2 cellular contexts compared by ENCODE assay signal in the genomic region with DNA sequence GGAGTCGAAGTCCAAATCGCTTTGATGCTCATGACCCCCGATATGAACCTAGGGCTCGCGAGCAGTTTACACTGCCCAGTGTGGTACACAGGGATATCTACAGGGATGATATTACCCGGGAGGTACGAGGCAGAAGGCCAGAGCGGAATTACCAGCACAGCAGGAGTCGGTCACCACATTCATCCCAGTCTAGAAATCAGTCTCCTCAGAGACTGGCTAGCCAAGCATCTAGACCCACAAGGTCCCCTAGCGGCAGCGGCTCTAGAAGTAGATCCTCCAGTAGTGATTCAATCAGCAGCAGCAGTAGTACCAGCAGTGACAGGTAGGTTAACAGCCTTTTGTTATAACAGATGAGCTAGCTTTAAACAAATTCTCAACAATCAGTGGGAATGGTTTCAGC.
TF ChIP-seq lines count a peak whose summit lies in the region.

No MANE protein-coding gene starts in this region.

TF ChIP-seq in HEK293, 187 proteins besides CTCF, POLR2A, EP300 and RAD21 (continued from another document and continues in another):
- TF ChIP-seq, protein P1, sequence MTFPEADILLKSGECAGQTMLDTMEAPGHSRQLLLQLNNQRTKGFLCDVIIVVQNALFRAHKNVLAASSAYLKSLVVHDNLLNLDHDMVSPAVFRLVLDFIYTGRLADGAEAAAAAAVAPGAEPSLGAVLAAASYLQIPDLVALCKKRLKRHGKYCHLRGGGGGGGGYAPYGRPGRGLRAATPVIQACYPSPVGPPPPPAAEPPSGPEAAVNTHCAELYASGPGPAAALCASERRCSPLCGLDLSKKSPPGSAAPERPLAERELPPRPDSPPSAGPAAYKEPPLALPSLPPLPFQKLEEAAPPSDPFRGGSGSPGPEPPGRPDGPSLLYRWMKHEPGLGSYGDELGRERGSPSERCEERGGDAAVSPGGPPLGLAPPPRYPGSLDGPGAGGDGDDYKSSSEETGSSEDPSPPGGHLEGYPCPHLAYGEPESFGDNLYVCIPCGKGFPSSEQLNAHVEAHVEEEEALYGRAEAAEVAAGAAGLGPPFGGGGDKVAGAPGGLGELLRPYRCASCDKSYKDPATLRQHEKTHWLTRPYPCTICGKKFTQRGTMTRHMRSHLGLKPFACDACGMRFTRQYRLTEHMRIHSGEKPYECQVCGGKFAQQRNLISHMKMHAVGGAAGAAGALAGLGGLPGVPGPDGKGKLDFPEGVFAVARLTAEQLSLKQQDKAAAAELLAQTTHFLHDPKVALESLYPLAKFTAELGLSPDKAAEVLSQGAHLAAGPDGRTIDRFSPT (tag by site-specific recombination; IDR thresholded peaks at IDR 0.05): peak; percentile 70
- no peak for TF ChIP-seq ZBTB8A (tag by site-specific recombination; IDR thresholded peaks at IDR 0.05)
- peak; percentile 61 for TF ChIP-seq ZIC2 (tag by site-specific recombination; IDR thresholded peaks at IDR 0.05)
- TF ChIP-seq ZNF24 (tag by site-specific recombination; IDR thresholded peaks at IDR 0.05): peak; percentile 64; the same call in 1 of the 2 replicates
- no peak for TF ChIP-seq ZNF16 (tag by site-specific recombination; IDR thresholded peaks at IDR 0.05; ENCODE audit: low read depth)
- peak; percentile 88 for TF ChIP-seq ZEB2 (tag by site-specific recombination; IDR thresholded peaks at IDR 0.05)
- TF ChIP-seq ZBTB17 (tag by site-specific recombination; IDR thresholded peaks at IDR 0.05): peak; percentile 72
- no peak for TF ChIP-seq ZNF416 (tag by site-specific recombination; IDR thresholded peaks at IDR 0.05)
- TF ChIP-seq ZNF311 (tag by site-specific recombination; IDR thresholded peaks at IDR 0.05; ENCODE audit: borderline replicate concordance): no peak
- TF ChIP-seq ZNF843 (tag by site-specific recombination; IDR thresholded peaks at IDR 0.05): peak; percentile 33; the same call in 1 of the 2 replicates
- no peak for TF ChIP-seq OVOL3 (tag by site-specific recombination; IDR thresholded peaks at IDR 0.05)
- TF ChIP-seq ZNF404 (tag by site-specific recombination; IDR thresholded peaks at IDR 0.05): no peak
- TF ChIP-seq ZNF37A (tag by site-specific recombination; IDR thresholded peaks at IDR 0.05): no peak
- peak; percentile 16; the same call in 1 of the 2 replicates for TF ChIP-seq ZFP69B (tag by site-specific recombination; IDR thresholded peaks at IDR 0.05)
- TF ChIP-seq SP7 (tag by site-specific recombination; IDR thresholded peaks at IDR 0.05): peak; percentile 46
- TF ChIP-seq YY1 (tag by site-specific recombination; IDR thresholded peaks at IDR 0.05): no peak
- TF ChIP-seq ZNF670 (tag by site-specific recombination; IDR thresholded peaks at IDR 0.05; ENCODE audit: low read depth): no peak
- TF ChIP-seq ZNF202 (tag by site-specific recombination; IDR thresholded peaks at IDR 0.05; ENCODE audit: borderline replicate concordance): no peak
- no peak for TF ChIP-seq SP2 (tag by site-specific recombination; IDR thresholded peaks at IDR 0.05)
- 0 out of 2 replicates have a peak, but pooled peaks have one; percentile 18 for TF ChIP-seq ZNF335 (tag by site-specific recombination; conservative IDR thresholded peaks at IDR 0.05)
- no peak for TF ChIP-seq ZNF174 (tag by site-specific recombination; IDR thresholded peaks at IDR 0.05)
- TF ChIP-seq ZNF830 (tag by site-specific recombination; IDR thresholded peaks at IDR 0.05; ENCODE audit: low read depth): no peak
- no peak for TF ChIP-seq ZNF114 (tag by site-specific recombination; IDR thresholded peaks at IDR 0.05)
- TF ChIP-seq, protein P2, sequence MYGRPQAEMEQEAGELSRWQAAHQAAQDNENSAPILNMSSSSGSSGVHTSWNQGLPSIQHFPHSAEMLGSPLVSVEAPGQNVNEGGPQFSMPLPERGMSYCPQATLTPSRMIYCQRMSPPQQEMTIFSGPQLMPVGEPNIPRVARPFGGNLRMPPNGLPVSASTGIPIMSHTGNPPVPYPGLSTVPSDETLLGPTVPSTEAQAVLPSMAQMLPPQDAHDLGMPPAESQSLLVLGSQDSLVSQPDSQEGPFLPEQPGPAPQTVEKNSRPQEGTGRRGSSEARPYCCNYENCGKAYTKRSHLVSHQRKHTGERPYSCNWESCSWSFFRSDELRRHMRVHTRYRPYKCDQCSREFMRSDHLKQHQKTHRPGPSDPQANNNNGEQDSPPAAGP (tag by site-specific recombination; IDR thresholded peaks at IDR 0.05): peak; percentile 24; the same call in 1 of the 2 replicates
- TF ChIP-seq ZXDB (tag by site-specific recombination; IDR thresholded peaks at IDR 0.05): peak; percentile 50; the same call in 1 of the 2 replicates
- peak; percentile 85 for TF ChIP-seq ZNF121 (tag by site-specific recombination; IDR thresholded peaks at IDR 0.05)
- TF ChIP-seq, protein P3, sequence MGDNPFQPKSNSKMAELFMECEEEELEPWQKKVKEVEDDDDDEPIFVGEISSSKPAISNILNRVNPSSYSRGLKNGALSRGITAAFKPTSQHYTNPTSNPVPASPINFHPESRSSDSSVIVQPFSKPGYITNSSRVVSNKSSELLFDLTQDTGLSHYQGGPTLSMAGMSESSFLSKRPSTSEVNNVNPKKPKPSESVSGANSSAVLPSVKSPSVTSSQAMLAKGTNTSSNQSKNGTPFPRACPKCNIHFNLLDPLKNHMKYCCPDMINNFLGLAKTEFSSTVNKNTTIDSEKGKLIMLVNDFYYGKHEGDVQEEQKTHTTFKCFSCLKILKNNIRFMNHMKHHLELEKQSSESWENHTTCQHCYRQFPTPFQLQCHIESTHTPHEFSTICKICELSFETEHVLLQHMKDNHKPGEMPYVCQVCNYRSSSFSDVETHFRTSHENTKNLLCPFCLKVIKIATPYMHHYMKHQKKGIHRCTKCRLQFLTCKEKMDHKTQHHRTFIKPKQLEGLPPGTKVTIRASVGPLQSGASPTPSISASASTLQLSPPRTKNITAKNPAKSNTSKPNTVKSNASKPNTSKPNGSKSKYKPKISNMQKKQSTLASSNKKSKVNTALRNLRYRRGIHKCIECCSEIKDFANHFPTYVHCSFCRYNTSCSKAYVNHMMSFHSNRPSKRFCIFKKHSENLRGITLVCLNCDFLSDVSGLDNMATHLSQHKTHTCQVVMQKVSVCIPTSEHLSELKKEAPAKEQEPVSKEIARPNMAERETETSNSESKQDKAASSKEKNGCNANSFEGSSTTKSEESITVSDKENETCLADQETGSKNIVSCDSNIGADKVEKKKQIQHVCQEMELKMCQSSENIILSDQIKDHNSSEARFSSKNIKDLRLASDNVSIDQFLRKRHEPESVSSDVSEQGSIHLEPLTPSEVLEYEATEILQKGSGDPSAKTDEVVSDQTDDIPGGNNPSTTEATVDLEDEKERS (tag by site-specific recombination; IDR thresholded peaks at IDR 0.05): no peak
- TF ChIP-seq ZNF10 (tag by site-specific recombination; IDR thresholded peaks at IDR 0.05): peak; percentile 55; the same call in 1 of the 2 replicates
- TF ChIP-seq ZNF510 (tag by site-specific recombination; IDR thresholded peaks at IDR 0.05; ENCODE audit: insufficient replicate concordance): no peak
- TF ChIP-seq ZNF654 (tag by site-specific recombination; IDR thresholded peaks at IDR 0.05; ENCODE audit: low read depth): no peak
- TF ChIP-seq ZNF521 (tag by site-specific recombination; IDR thresholded peaks at IDR 0.05): no peak
- no peak for TF ChIP-seq ZNF157 (tag by site-specific recombination; IDR thresholded peaks at IDR 0.05)
- no peak for TF ChIP-seq BCL11B (tag by site-specific recombination; IDR thresholded peaks at IDR 0.05; ENCODE audit: low read depth)

TF ChIP-seq in HepG2, 621 proteins besides CTCF, POLR2A, EP300 and RAD21 (continued from another document):
- TF ChIP-seq, protein P4, sequence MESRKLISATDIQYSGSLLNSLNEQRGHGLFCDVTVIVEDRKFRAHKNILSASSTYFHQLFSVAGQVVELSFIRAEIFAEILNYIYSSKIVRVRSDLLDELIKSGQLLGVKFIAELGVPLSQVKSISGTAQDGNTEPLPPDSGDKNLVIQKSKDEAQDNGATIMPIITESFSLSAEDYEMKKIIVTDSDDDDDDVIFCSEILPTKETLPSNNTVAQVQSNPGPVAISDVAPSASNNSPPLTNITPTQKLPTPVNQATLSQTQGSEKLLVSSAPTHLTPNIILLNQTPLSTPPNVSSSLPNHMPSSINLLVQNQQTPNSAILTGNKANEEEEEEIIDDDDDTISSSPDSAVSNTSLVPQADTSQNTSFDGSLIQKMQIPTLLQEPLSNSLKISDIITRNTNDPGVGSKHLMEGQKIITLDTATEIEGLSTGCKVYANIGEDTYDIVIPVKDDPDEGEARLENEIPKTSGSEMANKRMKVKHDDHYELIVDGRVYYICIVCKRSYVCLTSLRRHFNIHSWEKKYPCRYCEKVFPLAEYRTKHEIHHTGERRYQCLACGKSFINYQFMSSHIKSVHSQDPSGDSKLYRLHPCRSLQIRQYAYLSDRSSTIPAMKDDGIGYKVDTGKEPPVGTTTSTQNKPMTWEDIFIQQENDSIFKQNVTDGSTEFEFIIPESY (CRISPR knock-in tag; IDR thresholded peaks at IDR 0.05): peak; percentile 94
- TF ChIP-seq ZNF75D (CRISPR knock-in tag; IDR thresholded peaks at IDR 0.05; ENCODE audit: borderline replicate concordance) (no peak), ELF1 (CRISPR knock-in tag; IDR thresholded peaks at IDR 0.05) (no peak)
- TF ChIP-seq, protein P5, sequence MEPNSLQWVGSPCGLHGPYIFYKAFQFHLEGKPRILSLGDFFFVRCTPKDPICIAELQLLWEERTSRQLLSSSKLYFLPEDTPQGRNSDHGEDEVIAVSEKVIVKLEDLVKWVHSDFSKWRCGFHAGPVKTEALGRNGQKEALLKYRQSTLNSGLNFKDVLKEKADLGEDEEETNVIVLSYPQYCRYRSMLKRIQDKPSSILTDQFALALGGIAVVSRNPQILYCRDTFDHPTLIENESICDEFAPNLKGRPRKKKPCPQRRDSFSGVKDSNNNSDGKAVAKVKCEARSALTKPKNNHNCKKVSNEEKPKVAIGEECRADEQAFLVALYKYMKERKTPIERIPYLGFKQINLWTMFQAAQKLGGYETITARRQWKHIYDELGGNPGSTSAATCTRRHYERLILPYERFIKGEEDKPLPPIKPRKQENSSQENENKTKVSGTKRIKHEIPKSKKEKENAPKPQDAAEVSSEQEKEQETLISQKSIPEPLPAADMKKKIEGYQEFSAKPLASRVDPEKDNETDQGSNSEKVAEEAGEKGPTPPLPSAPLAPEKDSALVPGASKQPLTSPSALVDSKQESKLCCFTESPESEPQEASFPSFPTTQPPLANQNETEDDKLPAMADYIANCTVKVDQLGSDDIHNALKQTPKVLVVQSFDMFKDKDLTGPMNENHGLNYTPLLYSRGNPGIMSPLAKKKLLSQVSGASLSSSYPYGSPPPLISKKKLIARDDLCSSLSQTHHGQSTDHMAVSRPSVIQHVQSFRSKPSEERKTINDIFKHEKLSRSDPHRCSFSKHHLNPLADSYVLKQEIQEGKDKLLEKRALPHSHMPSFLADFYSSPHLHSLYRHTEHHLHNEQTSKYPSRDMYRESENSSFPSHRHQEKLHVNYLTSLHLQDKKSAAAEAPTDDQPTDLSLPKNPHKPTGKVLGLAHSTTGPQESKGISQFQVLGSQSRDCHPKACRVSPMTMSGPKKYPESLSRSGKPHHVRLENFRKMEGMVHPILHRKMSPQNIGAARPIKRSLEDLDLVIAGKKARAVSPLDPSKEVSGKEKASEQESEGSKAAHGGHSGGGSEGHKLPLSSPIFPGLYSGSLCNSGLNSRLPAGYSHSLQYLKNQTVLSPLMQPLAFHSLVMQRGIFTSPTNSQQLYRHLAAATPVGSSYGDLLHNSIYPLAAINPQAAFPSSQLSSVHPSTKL (CRISPR knock-in tag; IDR thresholded peaks at IDR 0.05): no peak
